19 cellular contexts compared by ENCODE assay signal in genomic region chr19:38429811-38430156, GRCh38. TPM values are rescaled to one million over a fixed set of nuclear protein-coding genes. Genes with fewer than 3 reads are reported as not detected.
DNase-seq lines count a peak whose midpoint lies in the region; ATAC-seq lines count a peak whose summit lies in the region.
"Had no signal": no experiment of that assay in that cellular context is flagged by ENCODE, and none has a peak within 500 bp of the region (broad histone marks: within the 10 kb centered on the region; RNA-seq: fewer than 3 reads in every experiment).

No MANE protein-coding gene starts in this region.

- H3K27me3 Mint-ChIP-seq in T-helper 2 cell treated with Interferon-gamma antibody and Interleukin-4, amounts not matched to agents 5 μg/mL and 100 μg/mL, for 36 hours (ENCODE audit: low read depth), result peaks cover 2% of the 10 kb centered on the region
- H3K27me3 Mint-ChIP-seq in activated T-helper 17 cell treated with anti-CD3 and anti-CD28 coated beads, Interleukin-2, amount 50 U/mL, for 72 hours, result peaks cover 8% of the 10 kb centered on the region

- no peak for ATAC-seq in activated naive CD4-positive, alpha-beta T cell treated with anti-CD3 and anti-CD28 coated beads, Interleukin-2, amount 50 U/mL, for 72 hours
- no peak for ATAC-seq in activated T-helper 17 cell treated with anti-CD3 and anti-CD28 coated beads, Interleukin-2, amount 50 U/mL, for 72 hours (replicated peaks)
- ATAC-seq in stimulated activated effector memory CD8-positive, alpha-beta T cell treated with anti-CD3 and anti-CD28 coated beads, Interleukin-12 subunit alpha, Interleukin-12 subunit beta, amount 100 ng/mL, for 72 hours, result no peak

- H3K27ac Mint-ChIP-seq in T-helper 2 cell treated with Interferon-gamma antibody and Interleukin-4, amounts not matched to agents 5 μg/mL and 100 μg/mL, for 36 hours, result peak overlapping the region; percentile 95
- peak overlapping the region; percentile 85 to 99 for H3K27ac Mint-ChIP-seq in activated naive CD4-positive, alpha-beta T cell treated with anti-CD3 and anti-CD28 coated beads, Interleukin-2, amount 50 U/mL, for 72 hours
- H3K27ac Mint-ChIP-seq in activated T-helper 17 cell treated with anti-CD3 and anti-CD28 coated beads, Interleukin-2, amount 50 U/mL, for 72 hours, result peak overlapping the region; percentile 99
- H3K27ac Mint-ChIP-seq in stimulated activated effector memory CD8-positive, alpha-beta T cell treated with anti-CD3 and anti-CD28 coated beads, Interleukin-12 subunit alpha, Interleukin-12 subunit beta, amount 100 ng/mL, for 72 hours, result peak overlapping the region; percentile 98

- no peak for DNase-seq in T-helper 2 cell treated with Interferon-gamma antibody and Interleukin-4, amounts not matched to agents 5 μg/mL and 100 μg/mL, for 36 hours (ENCODE audit: low spot score)
- DNase-seq in T-helper 2 cell (no peak), ecto neural progenitor cell (ENCODE audit: low spot score) (no peak), amygdala (lab: John Stamatoyannopoulos, UW) (no peak)
- no peak for DNase-seq in activated naive CD4-positive, alpha-beta T cell treated with anti-CD3 and anti-CD28 coated beads, Interleukin-2, amount 50 U/mL, for 72 hours (ENCODE audit: low spot score in 2 of 2)
- DNase-seq in activated naive CD4-positive, alpha-beta T cell treated with anti-CD3 and anti-CD28 coated beads, Interleukin-2, amount 50 U/mL, for 16 hours, result no peak
- DNase-seq in stimulated activated effector memory CD8-positive, alpha-beta T cell treated with anti-CD3 and anti-CD28 coated beads, Interleukin-12 subunit alpha, Interleukin-12 subunit beta, amount 100 ng/mL, for 72 hours (ENCODE audit: low spot score in 2 of 2), result no peak
- DNase-seq: BE2C; CD8-positive, alpha-beta memory T cell; DMS79 treated with DMSO at 0.1 percent for 48 hours; IMR-90; NCI-H1105; NCI-H1694; NCI-H510A treated with DMSO at 0.1 percent for 48 hours; Peyer's patch had no signal

- no peak overlapping the region for H3K4me3 Mint-ChIP-seq in T-helper 2 cell treated with Interferon-gamma antibody and Interleukin-4, amounts not matched to agents 5 μg/mL and 100 μg/mL, for 36 hours
- peak overlapping the region; percentile 82 for H3K4me3 Mint-ChIP-seq in activated T-helper 17 cell treated with anti-CD3 and anti-CD28 coated beads, Interleukin-2, amount 50 U/mL, for 72 hours
- H3K4me3 Mint-ChIP-seq in stimulated activated effector memory CD8-positive, alpha-beta T cell treated with anti-CD3 and anti-CD28 coated beads, Interleukin-12 subunit alpha, Interleukin-12 subunit beta, amount 100 ng/mL, for 72 hours, result peak overlapping the region; percentile 77
- H3K4me3 Mint-ChIP-seq: CD8-positive, alpha-beta memory T cell had no signal

- H3K9me3 Mint-ChIP-seq in T-helper 2 cell treated with Interferon-gamma antibody and Interleukin-4, amounts not matched to agents 5 μg/mL and 100 μg/mL, for 36 hours, result no peaks in the 10 kb centered on the region
- H3K9me3 Mint-ChIP-seq in activated naive CD4-positive, alpha-beta T cell treated with anti-CD3 and anti-CD28 coated beads, Interleukin-2, amount 50 U/mL, for 72 hours, result no peaks in the 10 kb centered on the region
- H3K9me3 Mint-ChIP-seq in activated T-helper 17 cell treated with anti-CD3 and anti-CD28 coated beads, Interleukin-2, amount 50 U/mL, for 72 hours, result no peaks in the 10 kb centered on the region
- H3K9me3 Mint-ChIP-seq in stimulated activated effector memory CD8-positive, alpha-beta T cell treated with anti-CD3 and anti-CD28 coated beads, Interleukin-12 subunit alpha, Interleukin-12 subunit beta, amount 100 ng/mL, for 72 hours, result no peaks in the 10 kb centered on the region
- H3K9me3 Mint-ChIP-seq: CD8-positive, alpha-beta memory T cell had no signal

- peaks cover 39% of the 10 kb centered on the region for H3K4me1 Mint-ChIP-seq in T-helper 2 cell treated with Interferon-gamma antibody and Interleukin-4, amounts not matched to agents 5 μg/mL and 100 μg/mL, for 36 hours (ENCODE audit: low read depth)
- peaks cover 26% of the 10 kb centered on the region for H3K4me1 Mint-ChIP-seq in activated T-helper 17 cell treated with anti-CD3 and anti-CD28 coated beads, Interleukin-2, amount 50 U/mL, for 72 hours
- peaks cover 44% of the 10 kb centered on the region for H3K4me1 Mint-ChIP-seq in stimulated activated effector memory CD8-positive, alpha-beta T cell treated with anti-CD3 and anti-CD28 coated beads, Interleukin-12 subunit alpha, Interleukin-12 subunit beta, amount 100 ng/mL, for 72 hours

- H3K36me3 Mint-ChIP-seq in T-helper 2 cell treated with Interferon-gamma antibody and Interleukin-4, amounts not matched to agents 5 μg/mL and 100 μg/mL, for 36 hours (ENCODE audit: low read depth), result no peaks in the 10 kb centered on the region
- H3K36me3 Mint-ChIP-seq in activated naive CD4-positive, alpha-beta T cell treated with anti-CD3 and anti-CD28 coated beads, Interleukin-2, amount 50 U/mL, for 72 hours, result no peaks in the 10 kb centered on the region
- peaks cover 24% of the 10 kb centered on the region for H3K36me3 Mint-ChIP-seq in activated T-helper 17 cell treated with anti-CD3 and anti-CD28 coated beads, Interleukin-2, amount 50 U/mL, for 72 hours (ENCODE audit: low read depth)
- H3K36me3 Mint-ChIP-seq in stimulated activated effector memory CD8-positive, alpha-beta T cell treated with anti-CD3 and anti-CD28 coated beads, Interleukin-12 subunit alpha, Interleukin-12 subunit beta, amount 100 ng/mL, for 72 hours, result peaks cover 18% of the 10 kb centered on the region
- H3K36me3 Mint-ChIP-seq: CD8-positive, alpha-beta memory T cell had no signal

RNA-seq across cellular contexts. Expression of gene RYR1, which starts 3.7 kb away (rescaled TPM):
- total RNA-seq in activated naive CD4-positive, alpha-beta T cell treated with anti-CD3 and anti-CD28 coated beads, Interleukin-2, amount 50 U/mL, for 72 hours, result 1 to 10 TPM; 2.9 to 5.0 TPM
- 10 to 100 TPM; 13.2 to 41.5 TPM for total RNA-seq in activated T-helper 17 cell treated with anti-CD3 and anti-CD28 coated beads, Interleukin-2, amount 50 U/mL, for 72 hours
- total RNA-seq: HT1080, IMR-90 had no signal

RNA-seq across cellular contexts. Expression of gene RASGRP4, which starts 3.8 kb away (rescaled TPM):
- 1 to 10 TPM; 2.3 to 8.3 TPM for total RNA-seq in activated naive CD4-positive, alpha-beta T cell treated with anti-CD3 and anti-CD28 coated beads, Interleukin-2, amount 50 U/mL, for 72 hours
- total RNA-seq in activated T-helper 17 cell treated with anti-CD3 and anti-CD28 coated beads, Interleukin-2, amount 50 U/mL, for 72 hours, result 10 to 100 TPM; 21.8 to 39.4 TPM
- total RNA-seq: G401, HT1080, IMR-90, LHCN-M2 had no signal

RNA-seq across cellular contexts. Expression of gene FAM98C, which starts 26.9 kb away (rescaled TPM):
- 10 to 100 TPM; 28.4 to 33.1 TPM for total RNA-seq in activated naive CD4-positive, alpha-beta T cell treated with anti-CD3 and anti-CD28 coated beads, Interleukin-2, amount 50 U/mL, for 72 hours
- total RNA-seq in activated T-helper 17 cell treated with anti-CD3 and anti-CD28 coated beads, Interleukin-2, amount 50 U/mL, for 72 hours, result 10 to 100 TPM; 26.1 to 63.0 TPM

RNA-seq across cellular contexts. Expression of gene SPRED3, which starts 41.3 kb away (rescaled TPM):
- total RNA-seq in activated naive CD4-positive, alpha-beta T cell treated with anti-CD3 and anti-CD28 coated beads, Interleukin-2, amount 50 U/mL, for 72 hours, result 1 to 10 TPM; 3.5 to 6.7 TPM
- total RNA-seq in activated T-helper 17 cell treated with anti-CD3 and anti-CD28 coated beads, Interleukin-2, amount 50 U/mL, for 72 hours, result 10 to 100 TPM in 1 of 2 donors, 1 to 10 TPM in 1; 1.8 to 14.4 TPM

RNA-seq across cellular contexts. Expression of gene GGN, which starts 42.0 kb away (rescaled TPM):
- 1 to 10 TPM in 1 of 2 donors, not detected in 1; 1.2 TPM for total RNA-seq in activated naive CD4-positive, alpha-beta T cell treated with anti-CD3 and anti-CD28 coated beads, Interleukin-2, amount 50 U/mL, for 72 hours
- under 1 TPM in 1 of 2 donors, not detected in 1; 0.95 TPM for total RNA-seq in activated T-helper 17 cell treated with anti-CD3 and anti-CD28 coated beads, Interleukin-2, amount 50 U/mL, for 72 hours
